ENCODE assay signal across 1 cellular context in genomic region chr14:24437020-24437735, GRCh38.
TF ChIP-seq lines count a peak whose summit lies in the region.

No MANE protein-coding gene starts in this region.

TF ChIP-seq in endothelial cell of umbilical vein, 7 proteins besides CTCF, POLR2A, EP300 and RAD21 (continued from another document):
- no peak for TF ChIP-seq GATA2 (IDR thresholded peaks at IDR 0.05; ENCODE audit: insufficient read depth, insufficient read length, low read depth, low read length)
TF ChIP-seq in endothelial cell of umbilical vein: peak in this region for 0.
